ENCODE assay signal across 9 cellular contexts in the genomic region with DNA sequence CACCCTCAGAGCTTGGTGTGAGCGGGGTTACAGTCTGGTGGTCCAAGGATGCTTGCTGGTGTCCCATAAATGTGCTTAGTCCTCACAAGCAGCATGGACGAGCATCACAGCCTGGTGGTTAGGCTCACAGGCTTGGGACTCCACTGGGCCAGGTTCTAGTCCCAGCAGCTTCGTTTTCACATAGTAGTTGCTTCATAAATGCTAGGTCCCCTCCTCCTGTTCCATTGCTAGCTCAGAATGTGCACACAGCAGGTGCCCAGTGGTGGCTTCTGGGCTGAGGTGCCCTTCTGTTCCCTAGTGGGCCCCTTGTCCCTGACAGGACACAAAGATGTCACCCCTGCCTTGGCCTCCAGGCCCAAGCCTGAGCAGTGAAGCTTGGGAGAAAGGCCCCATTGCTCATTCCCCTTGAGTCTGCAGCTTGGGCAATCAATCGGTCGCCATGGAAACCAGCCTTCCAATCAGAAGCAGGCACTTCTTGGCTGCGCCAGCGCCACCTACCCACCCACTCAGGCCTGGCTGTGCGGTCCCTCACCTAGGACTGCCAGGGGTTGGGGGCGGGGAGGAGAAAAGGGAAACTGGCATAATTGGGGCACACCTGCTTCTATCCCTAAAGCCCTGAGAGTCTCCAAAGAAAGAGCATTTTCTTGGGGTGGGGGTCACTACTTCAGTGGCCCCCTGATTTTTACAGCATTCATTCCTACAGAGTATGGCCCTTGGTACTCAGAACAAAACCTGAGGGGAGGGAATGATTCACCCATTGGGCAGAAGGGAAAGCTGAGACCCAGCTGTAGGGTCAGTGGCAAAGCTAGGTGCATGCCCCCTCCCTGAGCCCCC. TPM values are rescaled to one million over a fixed set of nuclear protein-coding genes. Genes with fewer than 3 reads are reported as not detected.
A peak's percentile ranks its signal among the peaks of the same experiment; 100 is the strongest.
DNase-seq lines count a peak whose midpoint lies in the region; ATAC-seq and TF ChIP-seq lines count a peak whose summit lies in the region.
"Had no signal": no experiment of that assay in that cellular context is flagged by ENCODE, and none has a peak within 500 bp of the region (broad histone marks: within the 10 kb centered on the region; RNA-seq: fewer than 3 reads in every experiment).

No MANE protein-coding gene starts in this region.

- H3K27ac ChIP-seq in upper lobe of right lung (no peak overlapping the region), heart left ventricle (no peak overlapping the region)

- H3K4me3 ChIP-seq in GM12865 (ENCODE audit: low read depth, low read length) (no peak overlapping the region), upper lobe of right lung (no peak overlapping the region), heart left ventricle (no peak overlapping the region)

- no peak for TF ChIP-seq POLR2A in heart left ventricle (IDR thresholded peaks at IDR 0.05)

- H3K27ac Mint-ChIP-seq in activated CD4-positive, alpha-beta memory T cell treated with anti-CD3 and anti-CD28 coated beads for 36 hours: no peak overlapping the region
- H3K27ac Mint-ChIP-seq: stimulated activated naive CD8-positive, alpha-beta T cell treated with anti-CD3 and anti-CD28 coated beads, Interleukin-15, Interleukin-2, amounts not matched to agents 100 ng/mL and 50 ng/mL, for 24 hours had no signal

- no peaks in the 10 kb centered on the region for H3K9me3 Mint-ChIP-seq in activated CD4-positive, alpha-beta memory T cell treated with anti-CD3 and anti-CD28 coated beads for 36 hours
- H3K9me3 Mint-ChIP-seq: stimulated activated naive CD8-positive, alpha-beta T cell treated with anti-CD3 and anti-CD28 coated beads, Interleukin-15, Interleukin-2, amounts not matched to agents 100 ng/mL and 50 ng/mL, for 24 hours had no signal

- POLR2A ChIA-PET in activated CD4-positive, alpha-beta memory T cell treated with anti-CD3 and anti-CD28 coated beads for 36 hours (lab: Charles Lee): no interaction called here

- intact Hi-C loops in activated CD4-positive, alpha-beta memory T cell treated with anti-CD3 and anti-CD28 coated beads for 36 hours (cut with micrococcal nuclease): no loop called here
- intact Hi-C loops in upper lobe of right lung (cut with DNase I): no loop called here
- intact Hi-C loops in heart left ventricle (cut with DNase I): no loop called here

- TF ChIP-seq CTCF in GM12865 (IDR thresholded peaks at IDR 0.05; ENCODE audit: insufficient read depth, low read depth, low read length, missing control alignments) (peak; percentile 18), upper lobe of right lung (IDR thresholded peaks at IDR 0.05) (no peak), heart left ventricle (IDR thresholded peaks at IDR 0.05) (no peak)

- peaks cover 8% of the 10 kb centered on the region for H3K4me1 Mint-ChIP-seq in activated CD4-positive, alpha-beta memory T cell treated with anti-CD3 and anti-CD28 coated beads for 36 hours (ENCODE audit: low read depth)

- CTCF ChIA-PET in activated CD4-positive, alpha-beta memory T cell treated with anti-CD3 and anti-CD28 coated beads for 36 hours (lab: Charles Lee): interaction anchor here (0.9 to 1.1 kb wide), 3 partner anchors 13 to 554 kb away, joined by 3 to 4 read pairs (median 3); a partner anchor contains a TSS

- H3K9me3 ChIP-seq in upper lobe of right lung (no peaks in the 10 kb centered on the region), heart left ventricle (no peaks in the 10 kb centered on the region)

- H3K36me3 Mint-ChIP-seq in activated CD4-positive, alpha-beta memory T cell treated with anti-CD3 and anti-CD28 coated beads for 36 hours: no peaks in the 10 kb centered on the region

- no peak overlapping the region for H3K4me3 Mint-ChIP-seq in activated CD4-positive, alpha-beta memory T cell treated with anti-CD3 and anti-CD28 coated beads for 36 hours
- H3K4me3 Mint-ChIP-seq: stimulated activated naive CD8-positive, alpha-beta T cell treated with anti-CD3 and anti-CD28 coated beads, Interleukin-15, Interleukin-2, amounts not matched to agents 100 ng/mL and 50 ng/mL, for 24 hours had no signal

- H3K4me1 ChIP-seq in upper lobe of right lung (peaks cover 3% of the 10 kb centered on the region), heart left ventricle (peaks cover 0 to 10% (median 0%) of the 10 kb centered on the region in 12 donors)

- H3K27me3 Mint-ChIP-seq in activated CD4-positive, alpha-beta memory T cell treated with anti-CD3 and anti-CD28 coated beads for 36 hours: peaks cover 45% of the 10 kb centered on the region

- WGBS in heart left ventricle, 4 donors: 44 to 61% (median 53%) methylated on average over 6 to 9 of the region's 9 CpGs

- peak; percentile 94 for DNase-seq in ACHN
- DNase-seq in GM12865 (ENCODE audit: low read depth): peak; percentile 82
- peak; percentile 61 for DNase-seq in NCI-H2196 (lab: John Stamatoyannopoulos, UW; ENCODE audit: unreplicated experiment)
- DNase-seq in activated CD4-positive, alpha-beta memory T cell treated with anti-CD3 and anti-CD28 coated beads for 36 hours: peak; percentile 79
- peak; percentile 96 for DNase-seq in iPS DF 19.7 (ENCODE audit: low read depth, low spot score)
- peak; percentile 77 for DNase-seq in upper lobe of right lung
- no peak for DNase-seq in heart left ventricle

- ATAC-seq in upper lobe of right lung (peak; percentile 28), HG03439 (IDR thresholded peaks at IDR 0.05; ENCODE audit: unreplicated experiment) (no peak), heart left ventricle (no peak)

- no peaks in the 10 kb centered on the region for H3K36me3 ChIP-seq in upper lobe of right lung
- H3K36me3 ChIP-seq in heart left ventricle: no peaks in the 10 kb centered on the region

- in situ Hi-C loops in ACHN (cut with HindIII; ENCODE audit: low pct_ligation_motif_present, low pct_unique_long_range_greater_than_20kb, low sequenced_read_pairs): no loop called here

- H3K27me3 ChIP-seq in upper lobe of right lung (peaks cover 65% of the 10 kb centered on the region), heart left ventricle (peaks cover 43 to 96% (median 67%) of the 10 kb centered on the region in 9 donors)

RNA-seq across cellular contexts. Expression of a gene that starts 48.1 kb away (rescaled TPM):
- total RNA-seq in activated CD4-positive, alpha-beta memory T cell treated with anti-CD3 and anti-CD28 coated beads for 36 hours: 10 to 100 TPM; 58.7 to 60.5 TPM
- total RNA-seq in upper lobe of right lung (37.9 TPM), heart left ventricle (10 to 100 TPM in 2 of 9 donors, 1 to 10 TPM in 7; 2.5 to 57.8 (median 4.4) TPM)
- 1 to 10 TPM; 2.4 to 2.5 TPM for polyA plus RNA-seq in heart left ventricle

Comparison
In these comparisons a context has a peak if more than half of its experiments do, and no peak if none do; other contexts are left out.
1. DNase-seq: peak in ACHN (single experiment), GM12865 (single experiment), NCI-H2196 (single experiment), activated CD4-positive, alpha-beta memory T cell treated with anti-CD3 and anti-CD28 coated beads for 36 hours (single experiment), iPS DF 19.7 (single experiment) and upper lobe of right lung (single experiment); none in heart left ventricle (0 of 5).